In the genomic region with DNA sequence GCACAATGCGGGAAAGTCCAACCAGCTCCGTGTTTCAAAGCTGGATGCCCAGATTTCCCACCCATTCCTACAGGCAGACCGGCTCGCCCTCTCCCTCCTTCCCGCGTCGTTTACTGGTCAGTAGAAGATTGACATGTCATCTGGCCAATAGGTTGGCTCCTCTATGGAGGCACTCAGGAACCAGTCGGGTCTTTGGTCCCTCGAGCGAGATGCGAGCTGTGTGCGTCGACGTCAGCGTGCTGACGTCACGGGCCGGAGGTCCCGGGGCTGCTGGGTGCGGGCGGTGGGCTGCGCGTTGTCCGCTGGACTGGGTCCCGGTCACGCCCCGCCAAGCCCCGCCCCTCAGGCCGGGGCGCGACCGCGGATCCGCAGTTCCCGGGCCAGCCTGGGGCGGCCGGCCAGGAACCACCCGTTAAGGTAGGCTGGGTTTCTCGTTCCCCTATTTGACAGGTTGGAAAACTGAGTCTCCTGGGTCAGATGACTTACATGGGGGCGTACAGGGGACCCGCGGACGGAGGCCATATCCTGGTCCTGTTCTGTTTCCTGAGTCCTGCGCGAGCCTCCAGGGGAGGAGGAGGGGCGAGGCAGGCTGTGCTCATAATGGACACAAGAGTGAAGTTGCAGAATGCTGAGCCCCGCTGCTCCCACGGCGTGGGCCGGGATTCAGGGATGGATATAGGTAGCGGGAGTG, we compare ENCODE assay signal across 8 cellular contexts. TPM values are rescaled to one million over a fixed set of nuclear protein-coding genes. Genes with fewer than 3 reads are reported as not detected.
A peak's percentile ranks its signal among the peaks of the same experiment; 100 is the strongest.
DNase-seq lines count a peak whose midpoint lies in the region; ATAC-seq and TF ChIP-seq lines count a peak whose summit lies in the region.

STARD3NL (plus strand) TSS at position 242 of the 691 bp plus-strand sequence. CDS start 29,260 bp downstream, outside the sequence.

- peak within 1 kb of the TSS; percentile 91 to 98 for H3K4me3 ChIP-seq in testis

- no peaks in the 10 kb centered on the region for H3K9me3 ChIP-seq in testis

- H3K4me1 ChIP-seq in testis: peaks cover 10% of the 10 kb centered on the region

- peak within 1 kb of the TSS; percentile 98 for H3K4me3 Mint-ChIP-seq in activated naive CD8-positive, alpha-beta T cell

- no peak for TF ChIP-seq CTCF in GM10266 (IDR thresholded peaks at IDR 0.05; ENCODE audit: control insufficient read depth, insufficient read depth, low read depth, missing control alignments)
- peak in 1 of 3 donors; percentile 29 for TF ChIP-seq CTCF in omental fat pad (IDR thresholded peaks at IDR 0.05)
- TF ChIP-seq CTCF in testis (IDR thresholded peaks at IDR 0.05): peak in 2 of 3 experiments; percentile 7 to 25

- ATAC-seq in HG02623 (IDR thresholded peaks at IDR 0.05; ENCODE audit: unreplicated experiment) (peak; percentile 99), omental fat pad (ENCODE audit: low FRiP score) (peak; percentile 100)

- intact Hi-C loops in testis (cut with DNase I; ENCODE audit: low total_unique reads): no loop called here

- no peak for TF ChIP-seq POLR2A in testis (IDR thresholded peaks at IDR 0.05)

- H3K27ac ChIP-seq in testis: peak within 1 kb of the TSS; percentile 95 to 96

- H3K27me3 ChIP-seq in testis: no peaks in the 10 kb centered on the region

- H3K27me3 Mint-ChIP-seq in activated naive CD8-positive, alpha-beta T cell: peaks cover 2% of the 10 kb centered on the region

- H3K36me3 Mint-ChIP-seq in activated naive CD8-positive, alpha-beta T cell: no peaks in the 10 kb centered on the region

- H3K9me3 Mint-ChIP-seq in activated naive CD8-positive, alpha-beta T cell (ENCODE audit: low read depth): no peaks in the 10 kb centered on the region

- DNase-seq in GM10266 (ENCODE audit: extremely low spot score): peak; percentile 97
- DNase-seq in NCI-H1105 (lab: John Stamatoyannopoulos, UW): peak; percentile 99
- peak; percentile 96 for DNase-seq in SKM-1 treated with dmso at 0.1 percent for 144 hours (lab: John Stamatoyannopoulos, UW; ENCODE audit: unreplicated experiment)
- DNase-seq in glomerular visceral epithelial cell (ENCODE audit: extremely low spot score): peak; percentile 100
- DNase-seq in omental fat pad (ENCODE audit: low spot score): peak; percentile 87
- peak; percentile 100 for DNase-seq in testis

- no peaks in the 10 kb centered on the region for H3K36me3 ChIP-seq in testis (ENCODE audit: low read depth, missing control alignments)

- H3K27ac Mint-ChIP-seq in activated naive CD8-positive, alpha-beta T cell: peak within 1 kb of the TSS; percentile 93

- peaks cover 41% of the 10 kb centered on the region for H3K4me1 Mint-ChIP-seq in activated naive CD8-positive, alpha-beta T cell (ENCODE audit: low read depth)

- 0% methylated on average over 9 to 42 of the region's 51 CpGs for WGBS in testis, 2 donors

RNA-seq across cellular contexts. Expression of gene STARD3NL, which starts in this region (rescaled TPM):
- total RNA-seq in omental fat pad (10 to 100 TPM; 41.2 to 47.9 (median 43.6) TPM), testis (10 to 100 TPM; 52.2 to 60.4 TPM)
- 66.1 TPM for polyA plus RNA-seq in testis (ENCODE audit: insufficient read depth, low read depth, low replicate concordance)

Comparison
In these comparisons a context has a peak if more than half of its experiments do, and no peak if none do; other contexts are left out.
1. Peak in every context shown above with its lines: DNase-seq, ATAC-seq, H3K4me3 ChIP-seq and H3K27ac ChIP-seq.